Comparison of ENCODE assay signal across 8 cellular contexts in genomic region chr2:43127208-43127940, GRCh38.
A peak's percentile ranks its signal among the peaks of the same experiment; 100 is the strongest.
DNase-seq lines count a peak whose midpoint lies in the region; ATAC-seq and TF ChIP-seq lines count a peak whose summit lies in the region.

No MANE protein-coding gene starts in this region.

- TF ChIP-seq EP300 in Ishikawa (IDR thresholded peaks at IDR 0.05; ENCODE audit: borderline replicate concordance) = no peak

- peak; percentile 92 for TF ChIP-seq RAD21 in Ishikawa (IDR thresholded peaks at IDR 0.05; ENCODE audit: low read depth)

- DNase-seq in CMK (ENCODE audit: low read depth) = peak; percentile 61
- DNase-seq in activated CD4-positive, CD25-positive, alpha-beta regulatory T cell (lab: John Stamatoyannopoulos, UW) = peak; percentile 76 to 94 (median 86)
- peak in 6 of 61 donors; percentile 10 to 25 (median 23) for DNase-seq in caudate nucleus (lab: John Stamatoyannopoulos, UW)
- peak; percentile 60 to 71 for DNase-seq in lung microvascular endothelial cell (ENCODE audit: low read depth in 2 of 2)
- DNase-seq in stimulated activated CD8-positive, alpha-beta memory T cell treated with anti-CD3 and anti-CD28 coated beads, Interleukin-4, amount 100 ng/mL, for 1 hour (ENCODE audit: low read depth in 2 of 2, low spot score in 1 of 2) = peak; percentile 83 to 88
- no peak for DNase-seq in DMS153 treated with DMSO at 0.1 percent for 48 hours (lab: John Stamatoyannopoulos, UW; ENCODE audit: unreplicated experiment)

- H3K27ac ChIP-seq in caudate nucleus (ENCODE audit: low read depth, low read length) = peak overlapping the region; percentile 58

- no peak for ATAC-seq in GM18511 (IDR thresholded peaks at IDR 0.05; ENCODE audit: unreplicated experiment)

TF ChIP-seq in Ishikawa, 13 proteins besides CTCF, POLR2A, EP300 and RAD21:
- TF ChIP-seq MAX (IDR thresholded peaks at IDR 0.05) = peak; percentile 50; the same call in 1 of the 2 replicates
- no peak for TF ChIP-seq TEAD4 (IDR thresholded peaks at IDR 0.05)
